Comparison of ENCODE assay signal across 9 cellular contexts in the genomic region with DNA sequence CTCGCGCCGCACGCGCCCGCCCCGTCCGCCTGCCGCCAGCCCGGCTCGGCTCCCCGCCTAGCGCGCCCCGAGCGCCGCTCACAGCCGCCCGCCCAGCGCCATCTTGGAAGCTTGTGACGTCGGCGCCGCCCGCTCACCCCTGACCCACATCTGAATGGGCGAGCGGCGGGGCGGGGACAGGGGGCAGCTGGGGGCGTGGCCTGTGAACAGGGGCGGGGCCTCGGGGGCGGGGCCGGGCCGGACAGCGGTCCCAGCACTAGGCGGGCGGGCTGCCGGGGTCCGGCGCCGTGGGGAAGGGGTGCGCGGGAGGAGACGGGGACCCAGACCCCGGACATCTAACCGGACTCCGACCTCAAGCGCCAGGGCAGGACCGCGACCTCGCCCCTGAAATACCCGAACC. TPM values are rescaled to one million over a fixed set of nuclear protein-coding genes. Genes with fewer than 3 reads are reported as not detected.
A peak's percentile ranks its signal among the peaks of the same experiment; 100 is the strongest.
DNase-seq lines count a peak whose midpoint lies in the region; ATAC-seq lines count a peak whose summit lies in the region.
"Not testable (repeated sequence)": the region's sequence is repeated elsewhere in the genome, so short reads cannot be mapped to it uniquely, and the experiment has no call there.
"Had no signal": no experiment of that assay in that cellular context is flagged by ENCODE, and none has a peak within 500 bp of the region (broad histone marks: within the 10 kb centered on the region; RNA-seq: fewer than 3 reads in every experiment).

No MANE protein-coding gene starts in this region.

- ATAC-seq in GM18520 (IDR thresholded peaks at IDR 0.05; ENCODE audit: unreplicated experiment) = peak; percentile 80
- peak; percentile 72 for ATAC-seq in GM21717 (IDR thresholded peaks at IDR 0.05; ENCODE audit: unreplicated experiment)
- ATAC-seq in HG03095 (IDR thresholded peaks at IDR 0.05; ENCODE audit: unreplicated experiment) = peak; percentile 78
- peak; percentile 85 for ATAC-seq in naive B cell (ENCODE audit: low read depth in 2 of 2)
- peak; percentile 93 for ATAC-seq in stimulated activated effector memory CD8-positive, alpha-beta T cell treated with anti-CD3 and anti-CD28 coated beads, Interleukin-12 subunit alpha, Interleukin-12 subunit beta, amount 100 ng/mL, for 72 hours

- not testable (repeated sequence) for H3K4me1 Mint-ChIP-seq in naive B cell; stimulated activated effector memory CD8-positive, alpha-beta T cell treated with anti-CD3 and anti-CD28 coated beads, Interleukin-12 subunit alpha, Interleukin-12 subunit beta, amount 100 ng/mL, for 72 hours

- H3K27ac Mint-ChIP-seq in naive B cell; stimulated activated effector memory CD8-positive, alpha-beta T cell treated with anti-CD3 and anti-CD28 coated beads, Interleukin-12 subunit alpha, Interleukin-12 subunit beta, amount 100 ng/mL, for 72 hours: not testable (repeated sequence)

- H3K9me3 Mint-ChIP-seq in naive B cell; stimulated activated effector memory CD8-positive, alpha-beta T cell treated with anti-CD3 and anti-CD28 coated beads, Interleukin-12 subunit alpha, Interleukin-12 subunit beta, amount 100 ng/mL, for 72 hours: not testable (repeated sequence)

- peak; percentile 22 for DNase-seq in RKO (ENCODE audit: low spot score)
- DNase-seq in activated T-cell treated with anti-CD3 and anti-CD28 coated beads for 48 hours (ENCODE audit: low read depth) = peak; percentile 14
- peak; percentile 0 for DNase-seq in germinal center (ENCODE audit: low spot score)
- DNase-seq in naive B cell = not testable (repeated sequence)
- DNase-seq in stimulated activated effector memory CD8-positive, alpha-beta T cell treated with anti-CD3 and anti-CD28 coated beads, Interleukin-12 subunit alpha, Interleukin-12 subunit beta, amount 100 ng/mL, for 72 hours (ENCODE audit: low spot score in 2 of 2) = peak in 1 of 2 donors; percentile 65

- not testable (repeated sequence) for H3K27me3 Mint-ChIP-seq in naive B cell

- H3K36me3 Mint-ChIP-seq in naive B cell; stimulated activated effector memory CD8-positive, alpha-beta T cell treated with anti-CD3 and anti-CD28 coated beads, Interleukin-12 subunit alpha, Interleukin-12 subunit beta, amount 100 ng/mL, for 72 hours: not testable (repeated sequence)

- not testable (repeated sequence) for H3K4me3 Mint-ChIP-seq in naive B cell; stimulated activated effector memory CD8-positive, alpha-beta T cell treated with anti-CD3 and anti-CD28 coated beads, Interleukin-12 subunit alpha, Interleukin-12 subunit beta, amount 100 ng/mL, for 72 hours

RNA-seq across cellular contexts. Expression of gene RIMBP3, which starts 33.9 kb away (rescaled TPM):
- under 1 TPM in 5 of 6 donors, not detected in 1; 0.21 to 0.89 (median 0.36) TPM for polyA plus RNA-seq in naive B cell (ENCODE audit: low read depth in 6 of 6)

RNA-seq across cellular contexts. Expression of gene TMEM191B, which starts 50.2 kb away (rescaled TPM):
- polyA plus RNA-seq in naive B cell (ENCODE audit: low read depth in 6 of 6) = 1 to 10 TPM in 2 of 6 donors, under 1 TPM in 1, not detected in 3; 0.67 to 3.5 (median 1.3) TPM

RNA-seq across cellular contexts. Expression of gene GGTLC3, which starts 59.9 kb away (rescaled TPM):
- not detected for polyA plus RNA-seq in naive B cell (ENCODE audit: low read depth in 6 of 6)
- polyA plus RNA-seq: CD4-positive, alpha-beta memory T cell had no signal
